In genomic region chr3:194761384-194761783, GRCh38 we compare ENCODE assay signal across 15 cellular contexts.
DNase-seq lines count a peak whose midpoint lies in the region; ATAC-seq and TF ChIP-seq lines count a peak whose summit lies in the region.
"Had no signal": no experiment of that assay in that cellular context is flagged by ENCODE, and none has a peak within 500 bp of the region (broad histone marks: within the 10 kb centered on the region; RNA-seq: fewer than 3 reads in every experiment).

No MANE protein-coding gene starts in this region.

- H3K36me3 ChIP-seq in GM23338 (ENCODE audit: insufficient read depth) (no peaks in the 10 kb centered on the region), PC-9 (ENCODE audit: low read depth) (no peaks in the 10 kb centered on the region)
- H3K36me3 ChIP-seq: HAP-1 had no signal

- DNase-seq in GM23338 (ENCODE audit: low spot score): no peak
- peak; percentile 61 for DNase-seq in NCI-H146 (lab: John Stamatoyannopoulos, UW)
- DNase-seq in PC-9: peak; percentile 61 to 72
- no peak for DNase-seq in activated CD4-positive, alpha-beta T cell treated with anti-CD3 and anti-CD28 coated beads for 36 hours
- DNase-seq: activated CD4-positive, alpha-beta T cell treated with anti-CD3 and anti-CD28 coated beads for 4 hours; naive B cell; NCI-H1930 had no signal

- no peaks in the 10 kb centered on the region for H3K9me3 Mint-ChIP-seq in GM23338
- H3K9me3 Mint-ChIP-seq in nephron: no peaks in the 10 kb centered on the region
- H3K9me3 Mint-ChIP-seq in activated CD4-positive, alpha-beta T cell treated with anti-CD3 and anti-CD28 coated beads for 36 hours (ENCODE audit: low read depth): no peaks in the 10 kb centered on the region
- H3K9me3 Mint-ChIP-seq: activated T-helper 1 cell treated with anti-CD3 and anti-CD28 coated beads, Interleukin-12 subunit alpha, Interleukin-12 subunit beta, Interleukin-2, Interleukin-4 antibody, amounts not matched to agents 30 ng/mL and 10 ng/mL and 1 ng/mL, durations not matched to agents 14 hours and 24 hours and 36 hours; CD14-positive monocyte; naive B cell had no signal

- H3K27ac ChIP-seq in GM23338 (ENCODE audit: low read depth) (no peak overlapping the region), PC-9 (no peak overlapping the region)
- H3K27ac ChIP-seq: SK-N-MC had no signal

- H3K4me3 Mint-ChIP-seq in GM23338 (no peak overlapping the region), nephron (no peak overlapping the region)
- H3K4me3 Mint-ChIP-seq in activated CD4-positive, alpha-beta T cell treated with anti-CD3 and anti-CD28 coated beads for 36 hours: no peak overlapping the region
- H3K4me3 Mint-ChIP-seq: activated T-helper 1 cell treated with anti-CD3 and anti-CD28 coated beads, Interleukin-12 subunit alpha, Interleukin-12 subunit beta, Interleukin-2, Interleukin-4 antibody, amounts not matched to agents 30 ng/mL and 10 ng/mL and 1 ng/mL, durations not matched to agents 14 hours and 24 hours and 36 hours; CD14-positive monocyte; naive B cell had no signal

- intact Hi-C loops in PC-9 (cut with micrococcal nuclease; ENCODE audit: unreplicated experiment): no loop called here
- intact Hi-C loops in activated CD4-positive, alpha-beta T cell treated with anti-CD3 and anti-CD28 coated beads for 36 hours (cut with DNase I, micrococcal nuclease): no loop called here

- no peaks in the 10 kb centered on the region for H3K79me2 ChIP-seq in GM23338 (replicated peaks; ENCODE audit: insufficient read depth)
- H3K79me2 ChIP-seq in PC-9 (ENCODE audit: low read depth): no peaks in the 10 kb centered on the region

- no peak overlapping the region for H3K27ac Mint-ChIP-seq in GM23338
- peak overlapping the region in 2 of 3 experiments; percentile 10 to 72 for H3K27ac Mint-ChIP-seq in nephron
- no peak overlapping the region for H3K27ac Mint-ChIP-seq in activated CD4-positive, alpha-beta T cell treated with anti-CD3 and anti-CD28 coated beads for 36 hours
- H3K27ac Mint-ChIP-seq: activated T-helper 1 cell treated with anti-CD3 and anti-CD28 coated beads, Interleukin-12 subunit alpha, Interleukin-12 subunit beta, Interleukin-2, Interleukin-4 antibody, amounts not matched to agents 30 ng/mL and 10 ng/mL and 1 ng/mL, durations not matched to agents 14 hours and 24 hours and 36 hours; CD14-positive monocyte; naive B cell had no signal

- H3K9me2 ChIP-seq in GM23338 (ENCODE audit: insufficient read depth) (no peaks in the 10 kb centered on the region), PC-9 (ENCODE audit: insufficient read depth) (no peaks in the 10 kb centered on the region)

- H3K4me1 Mint-ChIP-seq in GM23338: peaks cover 8% of the 10 kb centered on the region
- H3K4me1 Mint-ChIP-seq in nephron: peaks cover 34% of the 10 kb centered on the region
- no peaks in the 10 kb centered on the region for H3K4me1 Mint-ChIP-seq in activated CD4-positive, alpha-beta T cell treated with anti-CD3 and anti-CD28 coated beads for 36 hours

- BruUV-seq in PC-9 (replicated peaks; lab: Mats Ljungman, UMichigan): no TSS peak

- ATAC-seq in GM23338 (peak; percentile 46; the same call in 2 of the 3 replicates), HG03095 (IDR thresholded peaks at IDR 0.05; ENCODE audit: unreplicated experiment) (no peak)
- ATAC-seq in activated CD4-positive, CD25-positive, alpha-beta regulatory T cell treated with anti-CD3 and anti-CD28 coated beads, Interleukin-2, amount 50 U/mL, for 24 hours: no peak
- ATAC-seq in activated CD4-positive, alpha-beta T cell treated with anti-CD3 and anti-CD28 coated beads for 36 hours: no peak
- ATAC-seq: HepG2 had no signal

- H3K27me3 Mint-ChIP-seq in GM23338 (ENCODE audit: insufficient read depth, low read depth, poor library complexity) (no peaks in the 10 kb centered on the region), nephron (ENCODE audit: low read depth) (peaks cover 4% of the 10 kb centered on the region)
- peaks cover 8% of the 10 kb centered on the region for H3K27me3 Mint-ChIP-seq in activated CD4-positive, alpha-beta T cell treated with anti-CD3 and anti-CD28 coated beads for 36 hours

- H3K9me3 ChIP-seq in PC-9 (ENCODE audit: insufficient read depth, low read depth): no peaks in the 10 kb centered on the region
- H3K9me3 ChIP-seq: HAP-1 had no signal

- H4K20me1 ChIP-seq in GM23338 (replicated peaks; ENCODE audit: insufficient read depth) (no peaks in the 10 kb centered on the region; the same call in 1 of the 2 replicates), PC-9 (ENCODE audit: insufficient read depth) (no peaks in the 10 kb centered on the region)

- no peaks in the 10 kb centered on the region for H3F3A ChIP-seq in GM23338 (replicated peaks; ENCODE audit: low read depth)
- H3F3A ChIP-seq in PC-9 (ENCODE audit: insufficient read depth, low read depth): no peaks in the 10 kb centered on the region

- POLR2A ChIA-PET in PC-9 (lab: Charles Lee; ENCODE audit: unreplicated experiment): interaction anchor here (0.6 kb wide), 1 partner anchor 80 kb away, joined by 4 read pairs; no protein-coding TSS in a partner anchor
- POLR2A ChIA-PET in activated CD4-positive, alpha-beta T cell treated with anti-CD3 and anti-CD28 coated beads for 36 hours (lab: Charles Lee): no interaction called here

- no peaks in the 10 kb centered on the region for H3K27me3 ChIP-seq in GM23338 (ENCODE audit: insufficient read depth)
- no peaks in the 10 kb centered on the region for H3K27me3 ChIP-seq in PC-9 (ENCODE audit: insufficient read depth, low read depth)

- H3K36me3 Mint-ChIP-seq in GM23338 (ENCODE audit: low read depth): no peaks in the 10 kb centered on the region
- H3K36me3 Mint-ChIP-seq in nephron (ENCODE audit: low read depth): no peaks in the 10 kb centered on the region
- no peaks in the 10 kb centered on the region for H3K36me3 Mint-ChIP-seq in activated CD4-positive, alpha-beta T cell treated with anti-CD3 and anti-CD28 coated beads for 36 hours (ENCODE audit: low read depth)
- H3K36me3 Mint-ChIP-seq: CD14-positive monocyte, naive B cell had no signal

- TF ChIP-seq CTCF in GM23338 (conservative IDR thresholded peaks at IDR 0.05; ENCODE audit: low read depth in 2 of 2) (no peak), PC-9 (conservative IDR thresholded peaks at IDR 0.05) (no peak), nephron (IDR thresholded peaks at IDR 0.05; ENCODE audit: unreplicated experiment in 3 of 3) (no peak)

- CTCF ChIA-PET in PC-9 (lab: Charles Lee): no interaction called here
- CTCF ChIA-PET in activated CD4-positive, alpha-beta T cell treated with anti-CD3 and anti-CD28 coated beads for 36 hours (lab: Charles Lee): no interaction called here

- H3K4me3 ChIP-seq in GM23338 (no peak overlapping the region), PC-9 (no peak overlapping the region)
- H3K4me3 ChIP-seq: HAP-1, SK-N-MC had no signal

- no peaks in the 10 kb centered on the region for H3K4me1 ChIP-seq in GM23338 (ENCODE audit: insufficient read depth)
- peaks cover 15% of the 10 kb centered on the region; the same call in 1 of the 2 replicates for H3K4me1 ChIP-seq in PC-9 (replicated peaks; ENCODE audit: insufficient read depth)
- H3K4me1 ChIP-seq: HAP-1 had no signal

- H2AFZ ChIP-seq in GM23338 (no peak overlapping the region), PC-9 (no peak overlapping the region)

- H3K4me2 ChIP-seq in GM23338 (no peak overlapping the region), PC-9 (no peak overlapping the region)

TF ChIP-seq in GM23338, 12 proteins besides CTCF, POLR2A, EP300 and RAD21:
- no peak for TF ChIP-seq REST (IDR thresholded peaks at IDR 0.05; ENCODE audit: unreplicated experiment)

Comparison
In these comparisons a context has a peak if more than half of its experiments do, and no peak if none do; other contexts are left out.
1. DNase-seq: peak in NCI-H146 (single experiment) and PC-9 (2 of 2); none in GM23338 (single experiment) and activated CD4-positive, alpha-beta T cell treated with anti-CD3 and anti-CD28 coated beads for 36 hours (single experiment).
2. H3K27ac Mint-ChIP-seq: peak in nephron (2 of 3); none in GM23338 (single experiment) and activated CD4-positive, alpha-beta T cell treated with anti-CD3 and anti-CD28 coated beads for 36 hours (single experiment).